12 cellular contexts compared by ENCODE assay signal in the genomic region with DNA sequence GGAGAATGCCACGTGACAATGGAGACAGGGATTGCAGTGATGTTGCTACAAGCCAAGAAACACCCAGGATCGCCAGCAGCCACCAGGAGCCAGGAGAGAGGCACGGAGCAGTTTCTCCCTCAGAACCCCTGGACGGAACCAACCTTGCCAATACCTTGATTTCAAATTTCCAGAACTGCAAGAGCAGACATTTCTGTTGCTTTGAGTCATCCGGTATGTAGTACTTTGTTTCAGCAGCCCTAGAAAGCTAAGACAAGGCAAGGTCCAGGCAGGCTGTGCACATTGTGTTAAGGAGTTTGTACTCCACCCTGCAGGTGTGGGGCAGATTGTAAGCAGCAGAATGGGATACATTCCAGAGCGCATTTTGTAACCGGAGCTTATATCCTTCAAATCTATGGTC. TPM values are rescaled to one million over a fixed set of nuclear protein-coding genes. Genes with fewer than 3 reads are reported as not detected.
DNase-seq lines count a peak whose midpoint lies in the region; ATAC-seq and TF ChIP-seq lines count a peak whose summit lies in the region.
"Had no signal": no experiment of that assay in that cellular context is flagged by ENCODE, and none has a peak within 500 bp of the region (broad histone marks: within the 10 kb centered on the region; RNA-seq: fewer than 3 reads in every experiment).

No MANE protein-coding gene starts in this region.

- peak overlapping the region; percentile 60 for H3K4me3 Mint-ChIP-seq in activated T-helper 17 cell treated with anti-CD3 and anti-CD28 coated beads, Interleukin-2, amount 50 U/mL, for 72 hours
- H3K4me3 Mint-ChIP-seq: nephron progenitor cell had no signal

- peaks cover 48% of the 10 kb centered on the region for H3K4me1 Mint-ChIP-seq in activated T-helper 17 cell treated with anti-CD3 and anti-CD28 coated beads, Interleukin-2, amount 50 U/mL, for 72 hours

- H3K9me3 Mint-ChIP-seq in activated T-helper 17 cell treated with anti-CD3 and anti-CD28 coated beads, Interleukin-2, amount 50 U/mL, for 72 hours: no peaks in the 10 kb centered on the region
- H3K9me3 Mint-ChIP-seq: nephron progenitor cell had no signal

- H3K4me3 ChIP-seq in foreskin fibroblast (ENCODE audit: low read depth in 1 of 2, low read length in 2 of 2): no peak overlapping the region
- H3K4me3 ChIP-seq: dorsolateral prefrontal cortex had no signal

- ATAC-seq in activated T-helper 17 cell treated with anti-CD3 and anti-CD28 coated beads, Interleukin-2, amount 50 U/mL, for 72 hours (replicated peaks): no peak

- peak; percentile 17 to 18 for DNase-seq in activated T-cell treated with anti-CD3 and anti-CD28 coated beads, Interleukin-2, amount 50 U/mL, for 48 hours
- no peak for DNase-seq in activated T-cell treated with anti-CD3 and anti-CD28 coated beads, Interleukin-2, amount 50 U/mL, for 1 hour
- DNase-seq in foreskin fibroblast (peak; percentile 14 to 58), superior temporal gyrus (ENCODE audit: extremely low spot score) (no peak), SHP77 (lab: John Stamatoyannopoulos, UW) (no peak)
- peak; percentile 22 for DNase-seq in stimulated activated CD8-positive, alpha-beta memory T cell treated with anti-CD3 and anti-CD28 coated beads, Interleukin-4, amount 100 ng/mL, for 48 hours
- DNase-seq in activated effector memory CD4-positive, alpha-beta T cell treated with Interleukin-2 at 50 U/mL for 16 hours: no peak
- DNase-seq: dorsolateral prefrontal cortex, KBM-7, NCI-H2081 treated with DMSO at 0.1 percent for 48 hours, nephron progenitor cell had no signal

- peaks cover 5% of the 10 kb centered on the region for H3K36me3 Mint-ChIP-seq in activated T-helper 17 cell treated with anti-CD3 and anti-CD28 coated beads, Interleukin-2, amount 50 U/mL, for 72 hours (ENCODE audit: low read depth)

- H3K27me3 Mint-ChIP-seq in activated T-helper 17 cell treated with anti-CD3 and anti-CD28 coated beads, Interleukin-2, amount 50 U/mL, for 72 hours: no peaks in the 10 kb centered on the region

- H3K27ac Mint-ChIP-seq in activated T-helper 17 cell treated with anti-CD3 and anti-CD28 coated beads, Interleukin-2, amount 50 U/mL, for 72 hours: peak overlapping the region; percentile 82
- H3K27ac Mint-ChIP-seq: nephron progenitor cell had no signal

- TF ChIP-seq CTCF in foreskin fibroblast (IDR thresholded peaks at IDR 0.05; ENCODE audit: low read depth, low read length): peak; percentile 8

RNA-seq across cellular contexts. Expression of gene TRERF1, which starts 48.3 kb away (rescaled TPM):
- 10 to 100 TPM; 16.6 to 32.4 TPM for total RNA-seq in activated T-helper 17 cell treated with anti-CD3 and anti-CD28 coated beads, Interleukin-2, amount 50 U/mL, for 72 hours

Comparison
In these comparisons a context has a peak if more than half of its experiments do, and no peak if none do; other contexts are left out.
1. DNase-seq: peak in activated T-cell treated with anti-CD3 and anti-CD28 coated beads, Interleukin-2, amount 50 U/mL, for 48 hours (2 of 2), foreskin fibroblast (2 of 2) and stimulated activated CD8-positive, alpha-beta memory T cell treated with anti-CD3 and anti-CD28 coated beads, Interleukin-4, amount 100 ng/mL, for 48 hours (single experiment); none in activated T-cell treated with anti-CD3 and anti-CD28 coated beads, Interleukin-2, amount 50 U/mL, for 1 hour (single experiment), activated effector memory CD4-positive, alpha-beta T cell treated with Interleukin-2 at 50 U/mL for 16 hours (single experiment), superior temporal gyrus (single experiment) and SHP77 (0 of 2).